In genomic region chr7:36165059-36165458, GRCh38 we compare ENCODE assay signal across 1 cellular context.
A peak's percentile ranks its signal among the peaks of the same experiment; 100 is the strongest.
TF ChIP-seq lines count a peak whose summit lies in the region.

No MANE protein-coding gene starts in this region.

TF ChIP-seq in HepG2, 621 proteins besides CTCF, POLR2A, EP300 and RAD21 (continued from another document and continues in another):
- TF ChIP-seq RERE (CRISPR knock-in tag; IDR thresholded peaks at IDR 0.05; ENCODE audit: low read depth): 0 out of 2 replicates have a peak, but pooled peaks have one; percentile 17
- TF ChIP-seq YY1 (IDR thresholded peaks at IDR 0.05; ENCODE audit: insufficient read depth, insufficient replicate concordance, low read depth, low read length): no peak
- peak; percentile 46; the same call in 1 of the 2 replicates for TF ChIP-seq RXRB (CRISPR knock-in tag; IDR thresholded peaks at IDR 0.05; ENCODE audit: borderline replicate concordance)
- TF ChIP-seq ZSCAN20 (CRISPR knock-in tag; IDR thresholded peaks at IDR 0.05; ENCODE audit: borderline replicate concordance): no peak
- no peak for TF ChIP-seq KIAA2018 (CRISPR knock-in tag; IDR thresholded peaks at IDR 0.05; ENCODE audit: borderline replicate concordance)
- TF ChIP-seq ZNF839 (CRISPR knock-in tag; IDR thresholded peaks at IDR 0.05; ENCODE audit: borderline replicate concordance): no peak
- no peak for TF ChIP-seq ZNF280D (CRISPR knock-in tag; IDR thresholded peaks at IDR 0.05)
- TF ChIP-seq NR2F6 (IDR thresholded peaks at IDR 0.05): peak; percentile 49; the same call in 1 of the 2 replicates
- TF ChIP-seq NR2F6 (CRISPR knock-in tag; IDR thresholded peaks at IDR 0.05): 0 out of 2 replicates have a peak, but pooled peaks have one; percentile 19
- no peak for TF ChIP-seq RELA (CRISPR knock-in tag; IDR thresholded peaks at IDR 0.05)
- peak; percentile 58; the same call in 1 of the 2 replicates for TF ChIP-seq ATF3 (CRISPR knock-in tag; IDR thresholded peaks at IDR 0.05)
- TF ChIP-seq HNF4G (IDR thresholded peaks at IDR 0.05; ENCODE audit: borderline replicate concordance, low read depth, low read length): 0 out of 2 replicates have a peak, but pooled peaks have one; percentile 46
- no peak for TF ChIP-seq HNF4G (CRISPR knock-in tag; IDR thresholded peaks at IDR 0.05; ENCODE audit: borderline replicate concordance, low read depth)
- TF ChIP-seq ZNF124 (CRISPR knock-in tag; IDR thresholded peaks at IDR 0.05): peak; percentile 76; the same call in 1 of the 2 replicates
- TF ChIP-seq HMGA1 (CRISPR knock-in tag; conservative IDR thresholded peaks at IDR 0.05): no peak
- TF ChIP-seq ZBTB44 (CRISPR knock-in tag; IDR thresholded peaks at IDR 0.05): no peak
- peak; percentile 57 for TF ChIP-seq ASH2L (IDR thresholded peaks at IDR 0.05; ENCODE audit: insufficient read length, low read depth, low read length)
- TF ChIP-seq MXD1 (CRISPR knock-in tag; IDR thresholded peaks at IDR 0.05): no peak
- no peak for TF ChIP-seq RFXANK (CRISPR knock-in tag; IDR thresholded peaks at IDR 0.05)
- TF ChIP-seq JUN (CRISPR knock-in tag; IDR thresholded peaks at IDR 0.05): 0 out of 2 replicates have a peak, but pooled peaks have one; percentile 38
- TF ChIP-seq CREM (IDR thresholded peaks at IDR 0.05): peak; percentile 56; the same call in 1 of the 2 replicates
- TF ChIP-seq CREM (CRISPR knock-in tag; IDR thresholded peaks at IDR 0.05): no peak
- TF ChIP-seq JARID2 (CRISPR knock-in tag; IDR thresholded peaks at IDR 0.05; ENCODE audit: insufficient replicate concordance): no peak
- peak in 1 of 2 experiments; percentile 74; a peak in 1 of 4 replicates for TF ChIP-seq ATF4 (CRISPR knock-in tag; IDR thresholded peaks at IDR 0.05)
- TF ChIP-seq ZBTB49 (CRISPR knock-in tag; IDR thresholded peaks at IDR 0.05; ENCODE audit: borderline replicate concordance): no peak
- no peak for TF ChIP-seq ZNF143 (CRISPR knock-in tag; IDR thresholded peaks at IDR 0.05)
- no peak for TF ChIP-seq ZNF30 (CRISPR knock-in tag; IDR thresholded peaks at IDR 0.05)
- TF ChIP-seq ZNF33B (CRISPR knock-in tag; IDR thresholded peaks at IDR 0.05): no peak
- TF ChIP-seq THAP7 (CRISPR knock-in tag; IDR thresholded peaks at IDR 0.05): no peak
- TF ChIP-seq ZNF460 (CRISPR knock-in tag; IDR thresholded peaks at IDR 0.05; ENCODE audit: borderline replicate concordance): no peak
